In the genomic region with DNA sequence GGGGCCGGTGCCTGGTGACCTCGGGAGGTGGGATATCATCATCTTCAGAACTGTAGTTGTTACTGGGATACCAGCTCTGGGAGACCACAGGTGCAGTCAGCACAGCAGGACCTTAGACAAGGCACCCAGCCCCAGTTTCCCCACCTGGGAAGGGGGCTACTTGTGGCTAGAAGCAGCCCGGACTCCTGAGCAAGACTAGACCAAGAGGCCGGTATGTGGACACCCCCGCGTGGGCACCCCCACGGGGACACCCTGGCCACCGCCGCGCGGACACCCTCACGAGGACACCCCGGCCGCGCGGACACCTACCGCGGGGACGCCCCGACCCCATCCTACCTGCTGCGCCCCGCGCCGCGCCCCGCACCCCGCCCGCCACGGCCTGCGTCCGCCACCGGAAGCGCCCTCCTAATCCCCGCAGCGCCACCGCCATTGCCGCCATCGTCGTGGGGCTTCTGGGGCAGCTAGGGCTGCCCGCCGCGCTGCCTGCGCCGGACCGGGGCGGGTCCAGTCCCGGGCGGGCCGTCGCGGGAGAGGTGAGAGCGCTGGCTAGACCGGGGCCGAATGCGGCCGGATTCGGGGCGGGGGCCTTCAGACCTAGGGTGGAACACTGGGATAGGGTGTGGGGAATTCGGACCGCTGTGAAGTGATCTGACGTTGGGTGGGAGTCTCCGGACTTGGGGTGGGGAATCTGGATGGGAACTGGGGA, we compare ENCODE assay signal across 1 cellular context.
TF ChIP-seq lines count a peak whose summit lies in the region.

COMT (plus strand) TSS at position 408 of the 706 bp plus-strand sequence. CDS start 20,755 bp downstream, outside the sequence.
TXNRD2 (minus strand) TSS at position 454 of the 706 bp plus-strand sequence; CDS start at position 439, 15 bp downstream.

TF ChIP-seq in K562, 482 proteins besides CTCF, POLR2A, EP300 and RAD21 (continued from another document and continues in another):
- peak; percentile 80; the same call in 1 of the 2 replicates for TF ChIP-seq GTF2F1 (IDR thresholded peaks at IDR 0.05; ENCODE audit: low read depth, low read length)
- TF ChIP-seq SMARCA5 (IDR thresholded peaks at IDR 0.05) = no peak
- TF ChIP-seq ZBTB5 (IDR thresholded peaks at IDR 0.05) = no peak
- TF ChIP-seq HMG20B (CRISPR knock-in tag; IDR thresholded peaks at IDR 0.05) = no peak; the same call in 1 of the 2 replicates
- 0 out of 2 replicates have a peak, but pooled peaks have one; percentile 5 for TF ChIP-seq HMG20A (CRISPR knock-in tag; conservative IDR thresholded peaks at IDR 0.05)
- TF ChIP-seq ATF3 (IDR thresholded peaks at IDR 0.05) = no peak
- peak; percentile 70; the same call in 1 of the 2 replicates for TF ChIP-seq ATF3 (CRISPR knock-in tag; conservative IDR thresholded peaks at IDR 0.05)
- no peak for TF ChIP-seq NKRF (IDR thresholded peaks at IDR 0.05; ENCODE audit: borderline replicate concordance)
- peak; percentile 73; the same call in 1 of the 2 replicates for TF ChIP-seq HNRNPL (IDR thresholded peaks at IDR 0.05; ENCODE audit: low read depth, low read length)
- TF ChIP-seq NEUROD1 (IDR thresholded peaks at IDR 0.05; ENCODE audit: borderline replicate concordance, low read depth, low read length, partially characterized antibody) = peak; percentile 91
- TF ChIP-seq MTF1 (CRISPR knock-in tag; IDR thresholded peaks at IDR 0.05; ENCODE audit: borderline replicate concordance) = no peak
- TF ChIP-seq ATF7 (IDR thresholded peaks at IDR 0.05) = no peak
- peak; percentile 71 for TF ChIP-seq GMEB1 (CRISPR knock-in tag; IDR thresholded peaks at IDR 0.05)
- TF ChIP-seq, protein P1, sequence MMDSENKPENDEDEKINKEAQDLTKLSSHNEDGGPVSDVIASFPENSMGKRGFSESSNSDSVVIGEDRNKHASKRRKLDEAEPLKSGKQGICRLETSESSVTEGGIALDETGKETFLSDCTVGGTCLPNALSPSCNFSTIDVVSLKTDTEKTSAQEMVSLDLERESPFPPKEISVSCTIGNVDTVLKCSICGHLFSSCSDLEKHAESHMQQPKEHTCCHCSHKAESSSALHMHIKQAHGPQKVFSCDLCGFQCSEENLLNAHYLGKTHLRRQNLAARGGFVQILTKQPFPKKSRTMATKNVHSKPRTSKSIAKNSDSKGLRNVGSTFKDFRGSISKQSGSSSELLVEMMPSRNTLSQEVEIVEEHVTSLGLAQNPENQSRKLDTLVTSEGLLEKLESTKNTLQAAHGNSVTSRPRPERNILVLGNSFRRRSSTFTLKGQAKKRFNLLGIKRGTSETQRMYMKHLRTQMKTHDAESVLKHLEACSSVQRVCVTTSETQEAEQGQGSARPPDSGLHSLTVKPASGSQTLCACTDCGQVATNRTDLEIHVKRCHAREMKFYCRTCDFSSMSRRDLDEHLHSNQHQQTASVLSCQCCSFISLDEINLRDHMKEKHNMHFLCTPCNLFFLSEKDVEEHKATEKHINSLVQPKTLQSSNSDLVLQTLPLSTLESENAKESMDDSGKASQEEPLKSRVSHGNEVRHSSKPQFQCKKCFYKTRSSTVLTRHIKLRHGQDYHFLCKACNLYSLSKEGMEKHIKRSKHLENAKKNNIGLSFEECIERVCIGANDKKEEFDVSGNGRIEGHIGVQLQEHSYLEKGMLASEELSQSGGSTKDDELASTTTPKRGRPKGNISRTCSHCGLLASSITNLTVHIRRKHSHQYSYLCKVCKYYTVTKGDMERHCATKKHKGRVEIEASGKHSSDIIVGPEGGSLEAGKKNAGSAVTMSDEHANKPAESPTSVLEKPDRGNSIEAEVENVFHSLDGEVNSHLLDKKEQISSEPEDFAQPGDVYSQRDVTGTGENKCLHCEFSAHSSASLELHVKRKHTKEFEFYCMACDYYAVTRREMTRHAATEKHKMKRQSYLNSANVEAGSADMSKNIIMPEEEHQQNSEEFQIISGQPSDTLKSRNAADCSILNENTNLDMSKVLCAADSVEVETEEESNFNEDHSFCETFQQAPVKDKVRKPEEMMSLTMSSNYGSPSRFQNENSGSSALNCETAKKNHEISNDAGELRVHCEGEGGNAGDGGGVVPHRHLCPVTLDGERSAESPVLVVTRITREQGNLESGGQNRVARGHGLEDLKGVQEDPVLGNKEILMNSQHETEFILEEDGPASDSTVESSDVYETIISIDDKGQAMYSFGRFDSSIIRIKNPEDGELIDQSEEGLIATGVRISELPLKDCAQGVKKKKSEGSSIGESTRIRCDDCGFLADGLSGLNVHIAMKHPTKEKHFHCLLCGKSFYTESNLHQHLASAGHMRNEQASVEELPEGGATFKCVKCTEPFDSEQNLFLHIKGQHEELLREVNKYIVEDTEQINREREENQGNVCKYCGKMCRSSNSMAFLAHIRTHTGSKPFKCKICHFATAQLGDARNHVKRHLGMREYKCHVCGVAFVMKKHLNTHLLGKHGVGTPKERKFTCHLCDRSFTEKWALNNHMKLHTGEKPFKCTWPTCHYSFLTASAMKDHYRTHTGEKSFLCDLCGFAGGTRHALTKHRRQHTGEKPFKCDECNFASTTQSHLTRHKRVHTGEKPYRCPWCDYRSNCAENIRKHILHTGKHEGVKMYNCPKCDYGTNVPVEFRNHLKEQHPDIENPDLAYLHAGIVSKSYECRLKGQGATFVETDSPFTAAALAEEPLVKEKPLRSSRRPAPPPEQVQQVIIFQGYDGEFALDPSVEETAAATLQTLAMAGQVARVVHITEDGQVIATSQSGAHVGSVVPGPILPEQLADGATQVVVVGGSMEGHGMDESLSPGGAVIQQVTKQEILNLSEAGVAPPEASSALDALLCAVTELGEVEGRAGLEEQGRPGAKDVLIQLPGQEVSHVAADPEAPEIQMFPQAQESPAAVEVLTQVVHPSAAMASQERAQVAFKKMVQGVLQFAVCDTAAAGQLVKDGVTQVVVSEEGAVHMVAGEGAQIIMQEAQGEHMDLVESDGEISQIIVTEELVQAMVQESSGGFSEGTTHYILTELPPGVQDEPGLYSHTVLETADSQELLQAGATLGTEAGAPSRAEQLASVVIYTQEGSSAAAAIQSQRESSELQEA (IDR thresholded peaks at IDR 0.05; ENCODE audit: low read depth) = no peak
- TF ChIP-seq ZNF583 (CRISPR knock-in tag; IDR thresholded peaks at IDR 0.05) = peak; percentile 62; the same call in 1 of the 2 replicates
- TF ChIP-seq ZNF318 (IDR thresholded peaks at IDR 0.05; ENCODE audit: borderline replicate concordance in 1 of 2, low read depth in 1 of 2) = no peak
- no peak for TF ChIP-seq ZBTB43 (CRISPR knock-in tag; IDR thresholded peaks at IDR 0.05)
- TF ChIP-seq ZBTB1 (CRISPR knock-in tag; IDR thresholded peaks at IDR 0.05; ENCODE audit: borderline replicate concordance, low read depth) = no peak
